13 cellular contexts compared by ENCODE assay signal in the genomic region with DNA sequence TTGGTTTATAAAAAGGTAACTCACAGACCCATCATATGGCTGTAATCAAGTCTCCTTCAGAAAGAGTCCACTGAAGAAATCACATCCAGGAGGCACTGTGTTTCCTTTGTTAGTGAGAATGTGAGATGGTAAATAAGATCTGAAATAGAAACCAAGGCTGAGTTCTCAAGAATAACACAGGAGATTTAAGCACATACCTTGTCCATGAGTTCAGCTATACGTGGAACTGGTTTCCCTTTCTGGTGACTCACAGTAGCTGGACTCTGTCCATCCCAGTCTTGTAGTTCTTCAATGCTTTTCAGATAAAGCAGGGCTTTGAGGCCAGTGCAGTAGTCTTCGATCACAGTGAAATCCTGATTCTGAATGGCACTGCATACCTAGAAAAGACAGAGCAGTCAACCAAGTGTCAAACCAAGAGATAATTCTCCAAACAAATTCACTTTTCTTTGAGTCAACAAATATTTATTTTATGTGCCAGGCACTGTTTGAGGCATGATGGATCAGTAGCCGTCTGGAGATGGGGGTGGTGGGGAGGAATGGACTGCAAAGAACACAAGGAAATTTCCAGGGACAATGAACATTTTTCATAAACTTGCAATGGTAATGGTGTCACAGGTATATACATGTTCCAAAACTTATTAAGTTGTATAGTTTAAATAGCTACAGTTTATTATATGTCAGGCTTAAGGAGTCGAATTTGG.
DNase-seq lines count a peak whose midpoint lies in the region; ATAC-seq, FAIRE-seq and TF ChIP-seq lines count a peak whose summit lies in the region.
"Had no signal": no experiment of that assay in that cellular context is flagged by ENCODE, and none has a peak within 500 bp of the region (broad histone marks: within the 10 kb centered on the region; RNA-seq: fewer than 3 reads in every experiment).

No MANE protein-coding gene starts in this region.

- ATAC-seq in lower lobe of right lung: peak; percentile 43 to 88
- ATAC-seq: natural killer cell treated with Interleukin-12 subunit alpha and Interleukin-12 subunit beta and Interleukin-15 and Interleukin-18, amount 100 ng/mL, for 72 hours had no signal

- peak overlapping the region; percentile 89 for H3K27ac Mint-ChIP-seq in MCF 10A (ENCODE audit: low read depth, unreplicated experiment)
- H3K27ac Mint-ChIP-seq: natural killer cell treated with Interleukin-12 subunit alpha and Interleukin-12 subunit beta and Interleukin-15 and Interleukin-18, amount 100 ng/mL, for 72 hours had no signal

- POLR2A ChIA-PET in AG04449 (lab: Yijun Ruan, JAX): no interaction called here
- POLR2A ChIA-PET in MCF 10A (lab: Yijun Ruan, JAX): interaction anchor here (0.6 to 2.4 kb wide), 3 partner anchors 17 to 112 kb away, joined by 3 to 14 read pairs (median 3); no protein-coding TSS in a partner anchor

- H3K36me3 ChIP-seq in lower lobe of right lung: peaks cover 10% of the 10 kb centered on the region

- H3K9me3 ChIP-seq in lower lobe of right lung: no peaks in the 10 kb centered on the region

- H3K9me3 Mint-ChIP-seq in MCF 10A (ENCODE audit: unreplicated experiment): no peaks in the 10 kb centered on the region
- H3K9me3 Mint-ChIP-seq: natural killer cell treated with Interleukin-12 subunit alpha and Interleukin-12 subunit beta and Interleukin-15 and Interleukin-18, amount 100 ng/mL, for 72 hours had no signal

- no peak for TF ChIP-seq CTCF in AG04449 (IDR thresholded peaks at IDR 0.05; ENCODE audit: insufficient read depth, low read length, missing control alignments)
- no peak for TF ChIP-seq CTCF in MCF 10A (IDR thresholded peaks at IDR 0.05; ENCODE audit: unreplicated experiment)
- no peak for TF ChIP-seq CTCF in lower lobe of right lung (IDR thresholded peaks at IDR 0.05)

- H3K4me1 ChIP-seq in lower lobe of right lung: no peaks in the 10 kb centered on the region

- H3K27ac ChIP-seq in lower lobe of right lung: no peak overlapping the region

- H3K36me3 Mint-ChIP-seq in MCF 10A (ENCODE audit: insufficient read depth, unreplicated experiment): peaks cover 25% of the 10 kb centered on the region
- H3K36me3 Mint-ChIP-seq: IgD-negative memory B cell; natural killer cell treated with Interleukin-12 subunit alpha and Interleukin-12 subunit beta and Interleukin-15 and Interleukin-18, amount 100 ng/mL, for 72 hours had no signal

- no TSS peak for BruUV-seq in MCF 10A (replicated peaks; lab: Mats Ljungman, UMichigan)

- no peak for FAIRE-seq in frontal cortex (lab: Jason Lieb, UNC)

- H3K4me1 Mint-ChIP-seq in MCF 10A (ENCODE audit: insufficient read depth, unreplicated experiment): peaks cover 24% of the 10 kb centered on the region
- H3K4me1 Mint-ChIP-seq: IgD-negative memory B cell had no signal

- no peaks in the 10 kb centered on the region for H3K27me3 Mint-ChIP-seq in MCF 10A (ENCODE audit: insufficient read depth, unreplicated experiment)
- H3K27me3 Mint-ChIP-seq: CD4-positive, CD25-positive, alpha-beta regulatory T cell; IgD-negative memory B cell; natural killer cell treated with Interleukin-12 subunit alpha and Interleukin-12 subunit beta and Interleukin-15 and Interleukin-18, amount 100 ng/mL, for 72 hours had no signal

- intact Hi-C loops in MCF 10A (cut with micrococcal nuclease): no loop called here
- intact Hi-C loops in lower lobe of right lung (cut with DNase I): no loop called here

- H3K4me3 ChIP-seq in AG04449 (ENCODE audit: low read depth, low read length): no peak overlapping the region
- no peak overlapping the region for H3K4me3 ChIP-seq in lower lobe of right lung

- DNase-seq in AG04449 (ENCODE audit: low read depth, low spot score) (peak; percentile 92), HT-29 (ENCODE audit: low spot score) (peak; percentile 75), MCF 10A (ENCODE audit: unreplicated experiment) (peak; percentile 92), lower lobe of right lung (no peak), hypothalamus (lab: John Stamatoyannopoulos, UW) (no peak), frontal cortex (ENCODE audit: low spot score in 2 of 2) (no peak), inferior parietal cortex (ENCODE audit: extremely low spot score) (no peak)
- no peak for DNase-seq in stimulated activated CD4-positive, alpha-beta T cell treated with anti-CD3 and anti-CD28 coated beads, Interleukin-12 subunit alpha, Interleukin-12 subunit beta, amount 100 ng/mL, for 4 hours
- DNase-seq: activated naive CD4-positive, alpha-beta T cell; CD4-positive, CD25-positive, alpha-beta regulatory T cell; NCI-H69 had no signal

- H3K27me3 ChIP-seq in lower lobe of right lung (ENCODE audit: low read depth): no peaks in the 10 kb centered on the region

- peak overlapping the region; percentile 30 for H3K4me3 Mint-ChIP-seq in MCF 10A (ENCODE audit: unreplicated experiment)
- H3K4me3 Mint-ChIP-seq: CD4-positive, CD25-positive, alpha-beta regulatory T cell; IgD-negative memory B cell; natural killer cell treated with Interleukin-12 subunit alpha and Interleukin-12 subunit beta and Interleukin-15 and Interleukin-18, amount 100 ng/mL, for 72 hours had no signal

- CTCF ChIA-PET in AG04449 (lab: Yijun Ruan, JAX): no interaction called here
- CTCF ChIA-PET in MCF 10A (lab: Yijun Ruan, JAX): interaction anchor here (0.5 to 1.1 kb wide), 4 partner anchors 37 to 553 kb away, joined by 3 to 4 read pairs (median 3); no protein-coding TSS in a partner anchor

Comparison
In these comparisons a context has a peak if more than half of its experiments do, and no peak if none do; other contexts are left out.
1. DNase-seq: peak in AG04449 (single experiment), HT-29 (single experiment) and MCF 10A (single experiment); none in lower lobe of right lung (single experiment), hypothalamus (0 of 51), stimulated activated CD4-positive, alpha-beta T cell treated with anti-CD3 and anti-CD28 coated beads, Interleukin-12 subunit alpha, Interleukin-12 subunit beta, amount 100 ng/mL, for 4 hours (single experiment), frontal cortex (0 of 2) and inferior parietal cortex (single experiment).